In genomic region chr19:2385053-2385721, GRCh38 we compare ENCODE assay signal across 10 cellular contexts. TPM values are rescaled to one million over a fixed set of nuclear protein-coding genes. Genes with fewer than 3 reads are reported as not detected.
DNase-seq lines count a peak whose midpoint lies in the region; ATAC-seq and TF ChIP-seq lines count a peak whose summit lies in the region.
"Had no signal": no experiment of that assay in that cellular context is flagged by ENCODE, and none has a peak within 500 bp of the region (broad histone marks: within the 10 kb centered on the region; RNA-seq: fewer than 3 reads in every experiment).

No MANE protein-coding gene starts in this region.

- no peak overlapping the region for H3K4me3 ChIP-seq in esophagus muscularis mucosa

- no peak for TF ChIP-seq EP300 in esophagus muscularis mucosa (IDR thresholded peaks at IDR 0.05)

- H3K27ac Mint-ChIP-seq in chondrocyte (ENCODE audit: unreplicated experiment) (peak overlapping the region; percentile 22), nephron progenitor cell (no peak overlapping the region)
- H3K27ac Mint-ChIP-seq: CD4-positive, alpha-beta T cell; natural killer cell treated with Interleukin-12 subunit alpha and Interleukin-12 subunit beta and Interleukin-15 and Interleukin-18, amount 100 ng/mL, for 72 hours had no signal

- no peak overlapping the region for H3K27ac ChIP-seq in esophagus muscularis mucosa (replicated peaks in 1 of 4)

- ATAC-seq in HG02798 (IDR thresholded peaks at IDR 0.05; ENCODE audit: poor library complexity, unreplicated experiment): no peak

- DNase-seq in NOMO-1 treated with DMSO at 0.1 percent for 48 hours (lab: John Stamatoyannopoulos, UW; ENCODE audit: unreplicated experiment): peak; percentile 13
- no peak for DNase-seq in NOMO-1 treated with dmso at 0.1 percent for 144 hours (lab: John Stamatoyannopoulos, UW; ENCODE audit: unreplicated experiment)
- peak; percentile 80 for DNase-seq in NCI-H226
- DNase-seq in chondrocyte (ENCODE audit: low spot score): no peak
- DNase-seq in nephron progenitor cell: peak; percentile 60
- no peak for DNase-seq in GDM1 (lab: John Stamatoyannopoulos, UW)
- DNase-seq in esophagus muscularis mucosa (ENCODE audit: extremely low spot score): no peak

- 39% methylated on average over 10 of the region's 37 CpGs for WGBS in esophagus muscularis mucosa

- peak overlapping the region; percentile 36 for H3K4me3 Mint-ChIP-seq in chondrocyte (ENCODE audit: unreplicated experiment)
- peak overlapping the region; percentile 30 for H3K4me3 Mint-ChIP-seq in nephron progenitor cell
- H3K4me3 Mint-ChIP-seq: CD4-positive, alpha-beta T cell; natural killer cell treated with Interleukin-12 subunit alpha and Interleukin-12 subunit beta and Interleukin-15 and Interleukin-18, amount 100 ng/mL, for 72 hours had no signal

- intact Hi-C loops in esophagus muscularis mucosa (cut with DNase I): no loop called here

- peaks cover 19% of the 10 kb centered on the region for H3K4me1 Mint-ChIP-seq in chondrocyte (ENCODE audit: low read depth)
- peaks cover 34% of the 10 kb centered on the region for H3K4me1 Mint-ChIP-seq in nephron progenitor cell

- TF ChIP-seq CTCF in chondrocyte (IDR thresholded peaks at IDR 0.05): peak; percentile 31
- no peak for TF ChIP-seq CTCF in nephron progenitor cell (IDR thresholded peaks at IDR 0.05)
- TF ChIP-seq CTCF in esophagus muscularis mucosa (IDR thresholded peaks at IDR 0.05): no peak

- H3K36me3 Mint-ChIP-seq in chondrocyte (ENCODE audit: low read depth) (peaks cover 5% of the 10 kb centered on the region), nephron progenitor cell (ENCODE audit: low read depth) (no peaks in the 10 kb centered on the region)

- H3K27me3 ChIP-seq in esophagus muscularis mucosa: peaks cover 0 to 57% (median 6%) of the 10 kb centered on the region in 4 donors

- H3K27me3 Mint-ChIP-seq in chondrocyte (ENCODE audit: low read depth) (peaks cover 3% of the 10 kb centered on the region), nephron progenitor cell (ENCODE audit: low read depth, poor library complexity) (peaks cover 12% of the 10 kb centered on the region)

- no peaks in the 10 kb centered on the region for H3K36me3 ChIP-seq in esophagus muscularis mucosa

- peaks cover 0 to 9% (median 8%) of the 10 kb centered on the region in 4 donors for H3K9me3 ChIP-seq in esophagus muscularis mucosa

- H3K9me3 Mint-ChIP-seq in chondrocyte (ENCODE audit: low read depth) (peaks cover 5% of the 10 kb centered on the region), nephron progenitor cell (peaks cover 12% of the 10 kb centered on the region)
- H3K9me3 Mint-ChIP-seq: CD4-positive, alpha-beta T cell; natural killer cell treated with Interleukin-12 subunit alpha and Interleukin-12 subunit beta and Interleukin-15 and Interleukin-18, amount 100 ng/mL, for 72 hours had no signal

- no peak for TF ChIP-seq POLR2A in esophagus muscularis mucosa (IDR thresholded peaks at IDR 0.05; ENCODE audit: low read depth)

- H3K4me1 ChIP-seq in esophagus muscularis mucosa: peaks cover 0 to 12% (median 5%) of the 10 kb centered on the region in 4 donors

RNA-seq across cellular contexts. Expression of gene TMPRSS9, which starts 25.1 kb away (rescaled TPM):
- 0.15 to 0.26 TPM in 2 of 3 replicates, not detected in the other for total RNA-seq in chondrocyte
- total RNA-seq in esophagus muscularis mucosa: under 1 TPM in 1 of 4 donors, not detected in 3; 0.17 TPM
- total RNA-seq: CD4-positive, alpha-beta T cell; natural killer cell treated with Interleukin-12 subunit alpha and Interleukin-12 subunit beta and Interleukin-15 and Interleukin-18, amount 100 ng/mL, for 72 hours had no signal

RNA-seq across cellular contexts. Expression of gene TIMM13, which starts 42.2 kb away (rescaled TPM):
- total RNA-seq in chondrocyte: 74.6 to 100 TPM (median 76.1 TPM) in 3 replicates
- total RNA-seq in esophagus muscularis mucosa: 10 to 100 TPM; 16.2 to 37.7 (median 28.1) TPM

RNA-seq across cellular contexts. Expression of gene SPPL2B, which starts 56.7 kb away (rescaled TPM):
- 48.9 to 67.0 TPM (median 51.4 TPM) in 3 replicates for total RNA-seq in chondrocyte
- 10 to 100 TPM; 25.0 to 42.4 (median 29.9) TPM for total RNA-seq in esophagus muscularis mucosa

RNA-seq across cellular contexts. Expression of gene LSM7, which starts 56.8 kb away (rescaled TPM):
- 73.9 to 88.1 TPM (median 76.2 TPM) in 3 replicates for total RNA-seq in chondrocyte
- 100 to 1,000 TPM in 3 of 4 donors, 10 to 100 TPM in 1; 76.4 to 113 (median 106) TPM for total RNA-seq in esophagus muscularis mucosa

Comparison
In these comparisons a context has a peak if more than half of its experiments do, and no peak if none do; other contexts are left out.
1. DNase-seq: peak in NOMO-1 treated with DMSO at 0.1 percent for 48 hours (single experiment), NCI-H226 (single experiment) and nephron progenitor cell (single experiment); none in NOMO-1 treated with dmso at 0.1 percent for 144 hours (single experiment), chondrocyte (single experiment), GDM1 (single experiment) and esophagus muscularis mucosa (single experiment).